ENCODE assay signal across 11 cellular contexts in the genomic region with DNA sequence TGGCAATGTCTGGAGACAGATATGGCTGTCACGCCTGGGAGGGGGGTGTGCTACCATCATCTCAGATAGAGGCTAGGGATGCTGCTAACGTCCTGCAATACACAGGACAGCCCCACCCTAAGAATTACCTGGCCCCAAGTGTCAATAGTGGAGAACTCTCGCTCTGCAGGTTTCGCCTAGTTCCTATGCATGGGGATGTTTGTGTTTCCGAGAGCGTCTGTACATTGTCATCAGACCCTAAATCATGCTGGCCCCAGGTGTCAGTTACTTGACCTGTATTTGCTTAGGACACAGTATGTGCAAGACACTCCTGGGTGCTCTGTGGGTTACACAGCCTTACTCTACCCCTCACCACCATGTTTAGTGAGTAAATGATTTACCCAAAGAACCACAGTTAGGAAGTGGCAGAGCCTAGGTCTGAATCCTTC.
DNase-seq lines count a peak whose midpoint lies in the region; ATAC-seq and TF ChIP-seq lines count a peak whose summit lies in the region.
"Had no signal": no experiment of that assay in that cellular context is flagged by ENCODE, and none has a peak within 500 bp of the region (broad histone marks: within the 10 kb centered on the region; RNA-seq: fewer than 3 reads in every experiment).

No MANE protein-coding gene starts in this region.

- H3K4me2 ChIP-seq in mesendoderm (ENCODE audit: low read length) (no peak overlapping the region), PC-9 (no peak overlapping the region)

- H3K79me1 ChIP-seq in mesendoderm (ENCODE audit: low read length), result peaks cover 4% of the 10 kb centered on the region

- no peak overlapping the region for H4K5ac ChIP-seq in mesendoderm (ENCODE audit: low read length)

- CTCF ChIA-PET in PC-9 (lab: Charles Lee), result no interaction called here

- peak; percentile 59 for DNase-seq in ELF-1 (ENCODE audit: low read depth, low spot score)
- peak; percentile 76 for DNase-seq in mesendoderm
- DNase-seq in SW 1271 (lab: John Stamatoyannopoulos, UW), result no peak
- DNase-seq in PC-9, result no peak
- no peak for DNase-seq in DMS79 (lab: John Stamatoyannopoulos, UW)
- DNase-seq: CD8-positive, alpha-beta memory T cell; NCI-H187 had no signal

- H3K27me3 ChIP-seq in mesendoderm (ENCODE audit: insufficient read depth, low read length, poor library complexity), result no peaks in the 10 kb centered on the region
- no peaks in the 10 kb centered on the region for H3K27me3 ChIP-seq in PC-9 (ENCODE audit: insufficient read depth, low read depth)

- intact Hi-C loops in PC-9 (cut with micrococcal nuclease; ENCODE audit: unreplicated experiment), result no loop called here

- peak overlapping the region; percentile 54 for H2AK5ac ChIP-seq in mesendoderm (ENCODE audit: low read length)

- H2BK15ac ChIP-seq in mesendoderm (replicated peaks; ENCODE audit: low read depth), result no peak overlapping the region

- ATAC-seq in GM21390 (IDR thresholded peaks at IDR 0.05; ENCODE audit: unreplicated experiment), result peak; percentile 46
- peak; percentile 42 for ATAC-seq in HG03442 (IDR thresholded peaks at IDR 0.05; ENCODE audit: unreplicated experiment)
- ATAC-seq in GM21723 (IDR thresholded peaks at IDR 0.05; ENCODE audit: unreplicated experiment), result no peak

- H3K9me3 ChIP-seq in PC-9 (ENCODE audit: insufficient read depth, low read depth), result no peaks in the 10 kb centered on the region
- H3K9me3 ChIP-seq: HAP-1 had no signal

- no CpG with 5 or more reads among the region's 6 CpGs for WGBS in mesendoderm (ENCODE audit: extremely low coverage, insufficient coverage, low lambda C conversion rate)

- H4K8ac ChIP-seq in mesendoderm (ENCODE audit: low read depth, low read length), result no peak overlapping the region

- no peak overlapping the region for H2BK120ac ChIP-seq in mesendoderm (ENCODE audit: low read depth, low read length)

- POLR2A ChIA-PET in PC-9 (lab: Charles Lee; ENCODE audit: unreplicated experiment), result no interaction called here

- H3K9me2 ChIP-seq in PC-9 (ENCODE audit: insufficient read depth), result no peaks in the 10 kb centered on the region

- H3K27ac ChIP-seq in mesendoderm (ENCODE audit: low read depth, low read length) (peak overlapping the region; percentile 30), PC-9 (no peak overlapping the region)

- no peak overlapping the region for H2AFZ ChIP-seq in PC-9

- no TSS peak for BruUV-seq in PC-9 (replicated peaks; lab: Mats Ljungman, UMichigan)

- H3K4me3 ChIP-seq in mesendoderm (ENCODE audit: low read length) (no peak overlapping the region), PC-9 (no peak overlapping the region)
- H3K4me3 ChIP-seq: HAP-1 had no signal

- H3K4ac ChIP-seq in mesendoderm (ENCODE audit: low read depth, low read length), result no peak overlapping the region

- TF ChIP-seq CTCF in PC-9 (conservative IDR thresholded peaks at IDR 0.05), result no peak

- H3K79me2 ChIP-seq in mesendoderm (ENCODE audit: control insufficient read depth, insufficient read depth, low read length) (peaks cover 54% of the 10 kb centered on the region), PC-9 (ENCODE audit: low read depth) (0 out of 2 replicates have a peak, but pooled peaks cover 4% of the 10 kb centered on the region)

- H2BK5ac ChIP-seq in mesendoderm (ENCODE audit: low read length), result no peak overlapping the region

- H3K36me3 ChIP-seq in mesendoderm (ENCODE audit: control insufficient read depth, insufficient read depth, low read length) (no peaks in the 10 kb centered on the region), PC-9 (ENCODE audit: low read depth) (no peaks in the 10 kb centered on the region)
- H3K36me3 ChIP-seq: HAP-1 had no signal

- H4K20me1 ChIP-seq in PC-9 (ENCODE audit: insufficient read depth), result no peaks in the 10 kb centered on the region; the same call in 1 of the 2 replicates

- H3K9ac ChIP-seq in mesendoderm (ENCODE audit: low read length), result no peak overlapping the region

- H3K56ac ChIP-seq in mesendoderm (ENCODE audit: low read length), result peak overlapping the region; percentile 51

- H3F3A ChIP-seq in PC-9 (ENCODE audit: insufficient read depth, low read depth), result no peaks in the 10 kb centered on the region

- H3K23ac ChIP-seq in mesendoderm (ENCODE audit: low read length), result no peak overlapping the region

- peaks cover 32% of the 10 kb centered on the region for H3K4me1 ChIP-seq in mesendoderm (ENCODE audit: control insufficient read depth, low read depth, low read length)
- no peaks in the 10 kb centered on the region for H3K4me1 ChIP-seq in PC-9 (replicated peaks; ENCODE audit: insufficient read depth)

- H3K18ac ChIP-seq in mesendoderm (ENCODE audit: low read length), result no peak overlapping the region

Comparison
In these comparisons a context has a peak if more than half of its experiments do, and no peak if none do; other contexts are left out.
1. DNase-seq: peak in ELF-1 (single experiment) and mesendoderm (single experiment); none in SW 1271 (0 of 2), PC-9 (0 of 2) and DMS79 (single experiment).